ENCODE assay signal across 8 cellular contexts in genomic region chr19:50384685-50385535, GRCh38. TPM values are rescaled to one million over a fixed set of nuclear protein-coding genes. Genes with fewer than 3 reads are reported as not detected.
DNase-seq lines count a peak whose midpoint lies in the region; ATAC-seq and TF ChIP-seq lines count a peak whose summit lies in the region.

No MANE protein-coding gene starts in this region.

- DNase-seq in activated naive CD4-positive, alpha-beta T cell treated with Interleukin-2 at 50 U/mL for 16 hours = no peak
- peak; percentile 25 for DNase-seq in RWPE1 (ENCODE audit: low spot score)
- DNase-seq in epithelial cell of esophagus (ENCODE audit: low read depth) = peak; percentile 42
- DNase-seq in osteocyte (ENCODE audit: extremely low spot score, unreplicated experiment) = no peak
- DNase-seq in LoVo (ENCODE audit: low spot score) = no peak

- H3K4me3 ChIP-seq in epithelial cell of esophagus (ENCODE audit: low read length) = peak overlapping the region; percentile 75

- H3K27ac ChIP-seq in RWPE1 = peak overlapping the region; percentile 83

- TF ChIP-seq CTCF in RWPE1 (conservative IDR thresholded peaks at IDR 0.05; ENCODE audit: low read depth) (no peak), epithelial cell of esophagus (IDR thresholded peaks at IDR 0.05; ENCODE audit: insufficient read depth, low read depth, low read length, missing control alignments) (no peak), osteocyte (IDR thresholded peaks at IDR 0.05) (no peak)

- H3K4me1 Mint-ChIP-seq in activated naive CD4-positive, alpha-beta T cell treated with anti-CD3 and anti-CD28 coated beads, Interleukin-2, amount 50 U/mL, for 24 hours = peaks cover 32% of the 10 kb centered on the region
- peaks cover 15% of the 10 kb centered on the region for H3K4me1 Mint-ChIP-seq in osteocyte (ENCODE audit: unreplicated experiment)

- H3K4me3 Mint-ChIP-seq in activated naive CD4-positive, alpha-beta T cell treated with anti-CD3 and anti-CD28 coated beads, Interleukin-2, amount 50 U/mL, for 24 hours = peak overlapping the region; percentile 95
- peak overlapping the region; percentile 94 for H3K4me3 Mint-ChIP-seq in osteocyte (ENCODE audit: unreplicated experiment)

- POLR2A ChIA-PET in RWPE1 (lab: Yijun Ruan, JAX; ENCODE audit: low non-redundant PET) = no interaction called here

- no peaks in the 10 kb centered on the region for H3K27me3 Mint-ChIP-seq in activated naive CD4-positive, alpha-beta T cell treated with anti-CD3 and anti-CD28 coated beads, Interleukin-2, amount 50 U/mL, for 24 hours
- H3K27me3 Mint-ChIP-seq in osteocyte (ENCODE audit: unreplicated experiment) = no peaks in the 10 kb centered on the region

- H3K36me3 Mint-ChIP-seq in activated naive CD4-positive, alpha-beta T cell treated with anti-CD3 and anti-CD28 coated beads, Interleukin-2, amount 50 U/mL, for 24 hours = peaks cover 9% of the 10 kb centered on the region
- peaks cover 11% of the 10 kb centered on the region for H3K36me3 Mint-ChIP-seq in osteocyte (ENCODE audit: unreplicated experiment)

- ATAC-seq in GM19455 (IDR thresholded peaks at IDR 0.05; ENCODE audit: unreplicated experiment) = no peak
- no peak for ATAC-seq in activated CD4-positive, CD25-positive, alpha-beta regulatory T cell treated with anti-CD3 and anti-CD28 coated beads, Interleukin-2, amount 50 U/mL, for 24 hours

- H3K27ac Mint-ChIP-seq in activated naive CD4-positive, alpha-beta T cell treated with anti-CD3 and anti-CD28 coated beads, Interleukin-2, amount 50 U/mL, for 24 hours = peak overlapping the region; percentile 92
- peak overlapping the region; percentile 95 for H3K27ac Mint-ChIP-seq in osteocyte (ENCODE audit: unreplicated experiment)

- H3K9me3 Mint-ChIP-seq in activated naive CD4-positive, alpha-beta T cell treated with anti-CD3 and anti-CD28 coated beads, Interleukin-2, amount 50 U/mL, for 24 hours = no peaks in the 10 kb centered on the region
- no peaks in the 10 kb centered on the region for H3K9me3 Mint-ChIP-seq in osteocyte (ENCODE audit: unreplicated experiment)

- CTCF ChIA-PET in RWPE1 (lab: Yijun Ruan, JAX) = interaction anchor here (1.0 to 1.3 kb wide), 2 partner anchors 16 to 28 kb away, joined by 3 read pairs; no protein-coding TSS in a partner anchor

RNA-seq across cellular contexts. Expression of gene POLD1, which starts 0.8 kb away (rescaled TPM):
- total RNA-seq in osteocyte = 19.6 and 22.2 TPM in 2 replicates

RNA-seq across cellular contexts. Expression of gene NR1H2, which starts 8.7 kb away (rescaled TPM):
- 53.4 and 64.5 TPM in 2 replicates for total RNA-seq in osteocyte

RNA-seq across cellular contexts. Expression of gene NAPSA, which starts 19.5 kb away (rescaled TPM):
- 0.16 and 1.3 TPM in 2 replicates for total RNA-seq in osteocyte

RNA-seq across cellular contexts. Expression of gene SPIB, which starts 33.8 kb away (rescaled TPM):
- total RNA-seq in osteocyte = not detected in 2 replicates

RNA-seq across cellular contexts. Expression of gene MYBPC2, which starts 47.8 kb away (rescaled TPM):
- not detected in 2 replicates for total RNA-seq in osteocyte

Comparison
In these comparisons a context has a peak if more than half of its experiments do, and no peak if none do; other contexts are left out.
1. DNase-seq: peak in RWPE1 (single experiment) and epithelial cell of esophagus (single experiment); none in activated naive CD4-positive, alpha-beta T cell treated with Interleukin-2 at 50 U/mL for 16 hours (single experiment), osteocyte (single experiment) and LoVo (single experiment).